18 cellular contexts compared by ENCODE assay signal in the genomic region with DNA sequence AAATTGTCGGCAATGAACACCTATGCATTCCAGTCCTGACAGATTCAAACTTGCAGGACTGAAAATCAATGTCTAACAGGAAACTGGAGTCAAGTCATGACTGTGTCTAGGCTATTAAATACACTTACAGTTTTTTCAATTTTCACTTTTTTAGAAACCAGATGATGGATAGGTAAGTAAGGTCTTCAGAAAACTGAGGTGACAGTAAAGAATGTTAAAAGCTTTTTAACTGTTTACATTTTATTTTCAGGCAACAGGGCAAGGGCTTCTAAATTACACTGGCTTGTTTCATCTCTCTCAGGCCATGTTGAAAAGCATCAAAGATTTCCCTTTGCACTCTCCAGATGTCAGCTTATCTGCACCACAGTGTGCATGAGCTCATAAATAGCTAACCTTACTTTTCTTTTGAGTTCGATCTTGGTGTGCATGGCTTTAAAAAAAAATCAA.
DNase-seq lines count a peak whose midpoint lies in the region; ATAC-seq and TF ChIP-seq lines count a peak whose summit lies in the region.
"Had no signal": no experiment of that assay in that cellular context is flagged by ENCODE, and none has a peak within 500 bp of the region (broad histone marks: within the 10 kb centered on the region; RNA-seq: fewer than 3 reads in every experiment).

No MANE protein-coding gene starts in this region.

- POLR2A ChIA-PET in HEK293T (lab: Yijun Ruan, JAX) = no interaction called here

- H3K27me3 ChIP-seq in hepatocyte (no peaks in the 10 kb centered on the region), stomach smooth muscle (ENCODE audit: control insufficient read depth in 1 of 2, insufficient read depth in 2 of 2, low read length in 2 of 2) (no peaks in the 10 kb centered on the region)
- H3K27me3 ChIP-seq: spleen had no signal

- no peak overlapping the region for H3K4me3 Mint-ChIP-seq in stimulated activated naive B cell treated with anti-CD40 and anti-IgM and Interleukin-4, amounts not matched to agents 10 μg/mL and 1 μg/mL and 100 μg/mL, for 72 hours
- H3K4me3 Mint-ChIP-seq: brain; T-helper 1 cell treated with Interleukin-12 subunit alpha and Interleukin-12 subunit beta and Interleukin-4 antibody, amounts not matched to agents 30 μg/mL and 1 μg/mL, for 36 hours had no signal

- H2AFZ ChIP-seq in hepatocyte = no peak overlapping the region

- no peaks in the 10 kb centered on the region for H4K20me1 ChIP-seq in hepatocyte (ENCODE audit: insufficient read depth, poor library complexity, severe bottlenecking)

- peaks cover 10 to 13% of the 10 kb centered on the region in 2 donors for H3K36me3 Mint-ChIP-seq in stimulated activated naive B cell treated with anti-CD40 and anti-IgM and Interleukin-4, amounts not matched to agents 10 μg/mL and 1 μg/mL and 100 μg/mL, for 72 hours

- H3K4me1 Mint-ChIP-seq in stimulated activated naive B cell treated with anti-CD40 and anti-IgM and Interleukin-4, amounts not matched to agents 10 μg/mL and 1 μg/mL and 100 μg/mL, for 72 hours = no peaks in the 10 kb centered on the region

- no peak for ATAC-seq in stimulated activated naive B cell treated with anti-CD40 and anti-IgM and Interleukin-4, amounts not matched to agents 10 μg/mL and 1 μg/mL and 100 μg/mL, for 72 hours (replicated peaks)
- ATAC-seq: left colon had no signal

- CTCF ChIA-PET in HEK293T (lab: Yijun Ruan, JAX) = no interaction called here

- no peaks in the 10 kb centered on the region for H3K27me3 Mint-ChIP-seq in stimulated activated naive B cell treated with anti-CD40 and anti-IgM and Interleukin-4, amounts not matched to agents 10 μg/mL and 1 μg/mL and 100 μg/mL, for 72 hours
- H3K27me3 Mint-ChIP-seq: brain had no signal

- no peak for TF ChIP-seq CTCF in epithelial cell of esophagus (IDR thresholded peaks at IDR 0.05; ENCODE audit: insufficient read depth, low read depth, low read length, missing control alignments)
- no peak for TF ChIP-seq CTCF in hepatocyte (IDR thresholded peaks at IDR 0.05; ENCODE audit: poor library complexity)

- no peak overlapping the region for H3K4me3 ChIP-seq in epithelial cell of esophagus (ENCODE audit: low read length)
- H3K4me3 ChIP-seq in hepatocyte = no peak overlapping the region
- H3K4me3 ChIP-seq in stomach smooth muscle (ENCODE audit: low read length in 2 of 2) = no peak overlapping the region
- H3K4me3 ChIP-seq: spleen had no signal

- H3K9me2 ChIP-seq in hepatocyte (replicated peaks; ENCODE audit: insufficient read depth) = no peaks in the 10 kb centered on the region

- H3K9ac ChIP-seq in stomach smooth muscle (ENCODE audit: low read length in 2 of 2) = peak overlapping the region in 1 of 2 donors; percentile 8

- H3K9me3 ChIP-seq in hepatocyte (ENCODE audit: low read depth) = no peaks in the 10 kb centered on the region
- no peaks in the 10 kb centered on the region for H3K9me3 ChIP-seq in stomach smooth muscle (ENCODE audit: control insufficient read depth in 2 of 2, low read length in 2 of 2)
- H3K9me3 ChIP-seq: spleen had no signal

- H3K4me2 ChIP-seq in hepatocyte = peak overlapping the region; percentile 4

- H3K4me1 ChIP-seq in hepatocyte (ENCODE audit: insufficient read depth) (peaks cover 38% of the 10 kb centered on the region), stomach smooth muscle (ENCODE audit: control insufficient read depth, insufficient read depth, low read length) (peaks cover 29% of the 10 kb centered on the region)

- H3K36me3 ChIP-seq in hepatocyte (replicated peaks; ENCODE audit: insufficient read depth, low read depth) (no peaks in the 10 kb centered on the region), stomach smooth muscle (ENCODE audit: control insufficient read depth in 2 of 2, insufficient read depth in 2 of 2, low read length in 2 of 2) (peaks cover 6 to 10% of the 10 kb centered on the region in 2 donors)

- WGBS in hepatocyte (ENCODE audit: low lambda C conversion rate, missing lambda C conversion rate) = 50% methylated on average over 2 of the region's 2 CpGs

- DNase-seq in NCI-H69 (lab: John Stamatoyannopoulos, UW) (peak; percentile 52), epithelial cell of esophagus (ENCODE audit: low read depth) (peak; percentile 74), hepatocyte (ENCODE audit: low spot score) (no peak), HEK293T (ENCODE audit: extremely low spot score) (no peak), HK-2 (ENCODE audit: unreplicated experiment) (no peak), NCI-H2227 treated with DMSO at 0.1 percent for 48 hours (lab: John Stamatoyannopoulos, UW) (no peak)
- no peak for DNase-seq in stimulated activated naive B cell treated with anti-CD40 and anti-IgM and Interleukin-4, amounts not matched to agents 10 μg/mL and 1 μg/mL and 100 μg/mL, for 72 hours
- DNase-seq: activated CD4-positive, alpha-beta T cell treated with anti-CD3 and anti-CD28 coated beads for 48 hours; dermis blood vessel endothelial cell; HCEC 1CT; left colon; NCI-H1436; SIG-M5; spleen had no signal

- no peaks in the 10 kb centered on the region for H3K9me3 Mint-ChIP-seq in stimulated activated naive B cell treated with anti-CD40 and anti-IgM and Interleukin-4, amounts not matched to agents 10 μg/mL and 1 μg/mL and 100 μg/mL, for 72 hours
- H3K9me3 Mint-ChIP-seq: brain; T-helper 1 cell treated with Interleukin-12 subunit alpha and Interleukin-12 subunit beta and Interleukin-4 antibody, amounts not matched to agents 30 μg/mL and 1 μg/mL, for 36 hours had no signal

- H3K27ac ChIP-seq in hepatocyte = peak overlapping the region; percentile 66
- H3K27ac ChIP-seq in stomach smooth muscle (ENCODE audit: low read length) = peak overlapping the region; percentile 80
- H3K27ac ChIP-seq: C4-2B had no signal

- no peak overlapping the region for H3K27ac Mint-ChIP-seq in stimulated activated naive B cell treated with anti-CD40 and anti-IgM and Interleukin-4, amounts not matched to agents 10 μg/mL and 1 μg/mL and 100 μg/mL, for 72 hours
- H3K27ac Mint-ChIP-seq: T-helper 1 cell treated with Interleukin-12 subunit alpha and Interleukin-12 subunit beta and Interleukin-4 antibody, amounts not matched to agents 30 μg/mL and 1 μg/mL, for 36 hours had no signal

- H3K79me2 ChIP-seq in hepatocyte = peaks cover 4% of the 10 kb centered on the region

TF ChIP-seq in HEK293T, 16 proteins besides CTCF, POLR2A, EP300 and RAD21:
- TF ChIP-seq LEF1 (IDR thresholded peaks at IDR 0.05; ENCODE audit: borderline replicate concordance) = no peak
- TF ChIP-seq BHLHE40 (IDR thresholded peaks at IDR 0.05; ENCODE audit: borderline replicate concordance) = no peak
- TF ChIP-seq SP1 (IDR thresholded peaks at IDR 0.05) = no peak
- no peak for TF ChIP-seq CTBP1 (IDR thresholded peaks at IDR 0.05; ENCODE audit: borderline replicate concordance)
- TF ChIP-seq ARNT (IDR thresholded peaks at IDR 0.05) = no peak
- TF ChIP-seq ZNF384 (IDR thresholded peaks at IDR 0.05) = no peak
- no peak for TF ChIP-seq ELF4 (IDR thresholded peaks at IDR 0.05)
- TF ChIP-seq HDGF (IDR thresholded peaks at IDR 0.05; ENCODE audit: borderline replicate concordance) = no peak
- TF ChIP-seq FOXA1 (IDR thresholded peaks at IDR 0.05) = no peak
- TF ChIP-seq TARDBP (IDR thresholded peaks at IDR 0.05) = no peak
- no peak for TF ChIP-seq SUZ12 (IDR thresholded peaks at IDR 0.05)
- no peak for TF ChIP-seq FOXM1 (IDR thresholded peaks at IDR 0.05; ENCODE audit: borderline replicate concordance)
- TF ChIP-seq NFRKB (IDR thresholded peaks at IDR 0.05) = no peak
- TF ChIP-seq L3MBTL2 (conservative IDR thresholded peaks at IDR 0.05) = no peak
- TF ChIP-seq, protein P1, sequence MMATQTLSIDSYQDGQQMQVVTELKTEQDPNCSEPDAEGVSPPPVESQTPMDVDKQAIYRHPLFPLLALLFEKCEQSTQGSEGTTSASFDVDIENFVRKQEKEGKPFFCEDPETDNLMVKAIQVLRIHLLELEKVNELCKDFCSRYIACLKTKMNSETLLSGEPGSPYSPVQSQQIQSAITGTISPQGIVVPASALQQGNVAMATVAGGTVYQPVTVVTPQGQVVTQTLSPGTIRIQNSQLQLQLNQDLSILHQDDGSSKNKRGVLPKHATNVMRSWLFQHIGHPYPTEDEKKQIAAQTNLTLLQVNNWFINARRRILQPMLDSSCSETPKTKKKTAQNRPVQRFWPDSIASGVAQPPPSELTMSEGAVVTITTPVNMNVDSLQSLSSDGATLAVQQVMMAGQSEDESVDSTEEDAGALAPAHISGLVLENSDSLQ (IDR thresholded peaks at IDR 0.05) = no peak
- TF ChIP-seq FOXK2 (IDR thresholded peaks at IDR 0.05) = no peak
TF ChIP-seq in HEK293T: peak in this region for 0.

Comparison
In these comparisons a context has a peak if more than half of its experiments do, and no peak if none do; other contexts are left out.
1. DNase-seq: peak in NCI-H69 (single experiment) and epithelial cell of esophagus (single experiment); none in hepatocyte (single experiment), HEK293T (single experiment), HK-2 (single experiment), NCI-H2227 treated with DMSO at 0.1 percent for 48 hours (single experiment) and stimulated activated naive B cell treated with anti-CD40 and anti-IgM and Interleukin-4, amounts not matched to agents 10 μg/mL and 1 μg/mL and 100 μg/mL, for 72 hours (single experiment).